In genomic region chr4:183875251-183875825, GRCh38 we compare ENCODE assay signal across 23 cellular contexts. TPM values are rescaled to one million over a fixed set of nuclear protein-coding genes. Genes with fewer than 3 reads are reported as not detected.
DNase-seq lines count a peak whose midpoint lies in the region; ATAC-seq and TF ChIP-seq lines count a peak whose summit lies in the region.
"Had no signal": no experiment of that assay in that cellular context is flagged by ENCODE, and none has a peak within 500 bp of the region (broad histone marks: within the 10 kb centered on the region; RNA-seq: fewer than 3 reads in every experiment).

No MANE protein-coding gene starts in this region.

- no peaks in the 10 kb centered on the region for H3K27me3 ChIP-seq in right cardiac atrium (ENCODE audit: control insufficient read depth, insufficient read depth)
- H3K27me3 ChIP-seq in muscle layer of colon (ENCODE audit: control insufficient read depth in 1 of 2, insufficient read depth in 2 of 2, low read length in 2 of 2), result no peaks in the 10 kb centered on the region
- no peaks in the 10 kb centered on the region for H3K27me3 ChIP-seq in aorta (ENCODE audit: control insufficient read depth in 1 of 2, insufficient read depth in 2 of 2, low read length in 1 of 2)
- H3K27me3 ChIP-seq: BLaER1, colonic mucosa, hepatocyte, left lung had no signal

- DNase-seq in right cardiac atrium (no peak), Right ventricle myocardium inferior (ENCODE audit: missing footprints) (no peak), RWPE1 (ENCODE audit: low spot score) (no peak), aorta (no peak), AG08396 (ENCODE audit: low spot score) (no peak)
- DNase-seq: activated CD4-positive, alpha-beta memory T cell treated with anti-CD3 and anti-CD28 coated beads, Interleukin-2, amount 10 ng/mL, durations not matched to agents 7 days and 5 days; activated CD4-positive, CD25-positive, alpha-beta regulatory T cell treated with anti-CD3 and anti-CD28 coated beads, Interleukin-2, amount 50 U/mL, for 72 hours; activated CD8-positive, alpha-beta memory T cell treated with anti-CD3 and anti-CD28 coated beads, Interleukin-2, amount 50 U/mL, for 48 hours; colonic mucosa; endodermal cell; foreskin melanocyte; naive B cell; NCI-H1417 treated with DMSO at 0.1 percent for 48 hours; stimulated activated CD4-positive, alpha-beta T cell treated with anti-CD3 and anti-CD28 coated beads, Interleukin-1b, Interleukin-23, amount 100 ng/mL, for 48 hours had no signal

- POLR2A ChIA-PET in RWPE1 (lab: Yijun Ruan, JAX; ENCODE audit: low non-redundant PET), result no interaction called here

- H3K9me3 ChIP-seq in right cardiac atrium (ENCODE audit: control insufficient read depth, low read length) (no peaks in the 10 kb centered on the region), muscle layer of colon (ENCODE audit: low read length) (no peaks in the 10 kb centered on the region), aorta (ENCODE audit: control insufficient read depth, low read length) (no peaks in the 10 kb centered on the region)
- H3K9me3 ChIP-seq: BLaER1, colonic mucosa, left lung had no signal

- intact Hi-C loops in right cardiac atrium (cut with DNase I) (no loop called here), Right ventricle myocardium inferior (cut with DNase I) (loop anchor here (5.0 to 10.0 kb wide), 2 partner anchors 87 to 109 kb away; no protein-coding TSS in a partner anchor), aorta (cut with DNase I) (loop anchor here in 1 of 2 donors (5.0 kb wide), 1 partner anchor 33 kb away; no protein-coding TSS in a partner anchor)

- peak overlapping the region; percentile 48 for H3K27ac ChIP-seq in right cardiac atrium (ENCODE audit: low read length)
- 0 out of 2 replicates have a peak overlapping the region, but pooled peaks have one; percentile 70 for H3K27ac ChIP-seq in RWPE1
- peak overlapping the region; percentile 10 for H3K27ac ChIP-seq in muscle layer of colon (ENCODE audit: low read depth, low read length)
- H3K27ac ChIP-seq in aorta (ENCODE audit: low read depth in 1 of 2, low read length in 2 of 2), result peak overlapping the region; percentile 16 to 32
- H3K27ac ChIP-seq: BLaER1, colonic mucosa, hepatocyte had no signal

- H3K36me3 ChIP-seq in muscle layer of colon (ENCODE audit: insufficient read depth, low read length) (no peaks in the 10 kb centered on the region), aorta (ENCODE audit: control insufficient read depth in 1 of 2, insufficient read depth in 2 of 2, low read length in 1 of 2) (no peaks in the 10 kb centered on the region)
- H3K36me3 ChIP-seq: BLaER1, colonic mucosa, left lung had no signal

- ATAC-seq in right cardiac atrium (no peak), Right ventricle myocardium inferior (no peak), aorta (ENCODE audit: low FRiP score) (no peak), GM19463 (IDR thresholded peaks at IDR 0.05; ENCODE audit: unreplicated experiment) (no peak), HG03354 (IDR thresholded peaks at IDR 0.05; ENCODE audit: poor library complexity, severe bottlenecking, unreplicated experiment) (no peak)
- ATAC-seq: HCT116 had no signal

- H3K9ac ChIP-seq in muscle layer of colon (ENCODE audit: low read length), result no peak overlapping the region
- H3K9ac ChIP-seq: BLaER1 had no signal

- no peak for TF ChIP-seq CTCF in RWPE1 (conservative IDR thresholded peaks at IDR 0.05; ENCODE audit: low read depth)

- H3K4me3 ChIP-seq in right cardiac atrium (ENCODE audit: low read length), result no peak overlapping the region
- H3K4me3 ChIP-seq in muscle layer of colon (ENCODE audit: low read depth in 1 of 2, low read length in 2 of 2), result no peak overlapping the region
- no peak overlapping the region for H3K4me3 ChIP-seq in aorta (ENCODE audit: low read length in 2 of 2)
- H3K4me3 ChIP-seq: BLaER1, colonic mucosa, hepatocyte, smooth muscle cell had no signal

- WGBS in right cardiac atrium, result 79% methylated on average over 10 of the region's 10 CpGs
- WGBS in aorta, 2 donors, result 83 to 84% methylated on average over 10 of the region's 10 CpGs

- H3K4me1 ChIP-seq in right cardiac atrium (ENCODE audit: control insufficient read depth, insufficient read depth, low read length) (no peaks in the 10 kb centered on the region), muscle layer of colon (ENCODE audit: insufficient read depth, low read length) (peaks cover 11% of the 10 kb centered on the region), aorta (ENCODE audit: control insufficient read depth in 1 of 2, insufficient read depth in 2 of 2, low read length in 2 of 2) (no peaks in the 10 kb centered on the region)
- H3K4me1 ChIP-seq: BLaER1, colonic mucosa had no signal

- CTCF ChIA-PET in RWPE1 (lab: Yijun Ruan, JAX), result interaction anchor here (0.6 kb wide), 1 partner anchor 796 kb away, joined by 3 read pairs; no protein-coding TSS in a partner anchor

RNA-seq across cellular contexts. Expression of gene STOX2, which starts 29.8 kb away (rescaled TPM):
- total RNA-seq in right cardiac atrium (10 to 100 TPM; 12.8 to 19.1 (median 17.3) TPM), Right ventricle myocardium inferior (9.9 TPM), aorta (10 to 100 TPM in 1 of 2 donors, 1 to 10 TPM in 1; 5.7 to 10.9 TPM)
- polyA plus RNA-seq in right cardiac atrium (2.5 TPM), aorta (under 1 TPM; 0.13 to 0.51 TPM)
- total RNA-seq: activated CD4-positive, alpha-beta memory T cell treated with anti-CD3 and anti-CD28 coated beads, Interleukin-2, amount 10 ng/mL, durations not matched to agents 7 days and 5 days; HT1080 had no signal

Comparison
In these comparisons a context has a peak if more than half of its experiments do, and no peak if none do; other contexts are left out.
1. H3K27ac ChIP-seq: peak in every context shown above with its lines; median percentile 70 in RWPE1; 48 in right cardiac atrium; 24 in aorta; 10 in muscle layer of colon.